ENCODE assay signal across 17 cellular contexts in genomic region chr11:7889985-7890384, GRCh38. TPM values are rescaled to one million over a fixed set of nuclear protein-coding genes. Genes with fewer than 3 reads are reported as not detected.
A peak's percentile ranks its signal among the peaks of the same experiment; 100 is the strongest.
DNase-seq lines count a peak whose midpoint lies in the region; ATAC-seq, FAIRE-seq and TF ChIP-seq lines count a peak whose summit lies in the region.
"Had no signal": no experiment of that assay in that cellular context is flagged by ENCODE, and none has a peak within 500 bp of the region (broad histone marks: within the 10 kb centered on the region; RNA-seq: fewer than 3 reads in every experiment).

No MANE protein-coding gene starts in this region.

- H3K36me3 Mint-ChIP-seq in endothelial cell (ENCODE audit: low read depth, unreplicated experiment): no peaks in the 10 kb centered on the region
- no peaks in the 10 kb centered on the region for H3K36me3 Mint-ChIP-seq in activated T-helper 2 cell treated with anti-CD3 and anti-CD28 coated beads, Interferon-gamma antibody, Interleukin-2, Interleukin-4, amounts not matched to agents 10 μg/mL and 5 μg/mL and 100 μg/mL, durations not matched to agents 14 hours and 24 hours and 36 hours (ENCODE audit: low read depth)
- H3K36me3 Mint-ChIP-seq: natural killer cell had no signal

- no peak for FAIRE-seq in RCC 7860 (lab: Jason Lieb, UNC)

- TF ChIP-seq CTCF in AG10803 (conservative IDR thresholded peaks at IDR 0.05; ENCODE audit: low read length) (no peak), endothelial cell (IDR thresholded peaks at IDR 0.05; ENCODE audit: unreplicated experiment) (no peak)

- H3K4me1 Mint-ChIP-seq in endothelial cell (ENCODE audit: unreplicated experiment): peaks cover 24% of the 10 kb centered on the region
- H3K4me1 Mint-ChIP-seq in activated T-helper 2 cell treated with anti-CD3 and anti-CD28 coated beads, Interferon-gamma antibody, Interleukin-2, Interleukin-4, amounts not matched to agents 10 μg/mL and 5 μg/mL and 100 μg/mL, durations not matched to agents 14 hours and 24 hours and 36 hours (ENCODE audit: low read depth): peaks cover 4% of the 10 kb centered on the region
- H3K4me1 Mint-ChIP-seq: activated T-helper 17 cell treated with anti-CD3 and anti-CD28 coated beads, Interleukin-2, amount 50 U/mL, for 72 hours; natural killer cell had no signal

- no peaks in the 10 kb centered on the region for H3K27me3 Mint-ChIP-seq in endothelial cell (ENCODE audit: unreplicated experiment)
- peaks cover 7% of the 10 kb centered on the region for H3K27me3 Mint-ChIP-seq in activated T-helper 2 cell treated with anti-CD3 and anti-CD28 coated beads, Interferon-gamma antibody, Interleukin-2, Interleukin-4, amounts not matched to agents 10 μg/mL and 5 μg/mL and 100 μg/mL, durations not matched to agents 14 hours and 24 hours and 36 hours (ENCODE audit: low read depth)

- no peak overlapping the region for H3K4me3 Mint-ChIP-seq in endothelial cell (ENCODE audit: unreplicated experiment)
- H3K4me3 Mint-ChIP-seq in activated T-helper 2 cell treated with anti-CD3 and anti-CD28 coated beads, Interferon-gamma antibody, Interleukin-2, Interleukin-4, amounts not matched to agents 10 μg/mL and 5 μg/mL and 100 μg/mL, durations not matched to agents 14 hours and 24 hours and 36 hours (ENCODE audit: low read depth): no peak overlapping the region
- H3K4me3 Mint-ChIP-seq: activated CD4-positive, alpha-beta T cell treated with anti-CD3 and anti-CD28 coated beads, Interleukin-2, amount 10 ng/mL, durations not matched to agents 24 days and 14 days; activated T-helper 17 cell treated with anti-CD3 and anti-CD28 coated beads, Interleukin-2, amount 50 U/mL, for 72 hours; natural killer cell had no signal

- no peaks in the 10 kb centered on the region for H3K9me3 Mint-ChIP-seq in endothelial cell (ENCODE audit: unreplicated experiment)
- no peaks in the 10 kb centered on the region for H3K9me3 Mint-ChIP-seq in activated T-helper 2 cell treated with anti-CD3 and anti-CD28 coated beads, Interferon-gamma antibody, Interleukin-2, Interleukin-4, amounts not matched to agents 10 μg/mL and 5 μg/mL and 100 μg/mL, durations not matched to agents 14 hours and 24 hours and 36 hours
- H3K9me3 Mint-ChIP-seq: activated CD4-positive, alpha-beta T cell treated with anti-CD3 and anti-CD28 coated beads, Interleukin-2, amount 10 ng/mL, durations not matched to agents 24 days and 14 days; activated T-helper 17 cell treated with anti-CD3 and anti-CD28 coated beads, Interleukin-2, amount 50 U/mL, for 72 hours; natural killer cell had no signal

- H3K27ac Mint-ChIP-seq in endothelial cell (ENCODE audit: unreplicated experiment): peak overlapping the region; percentile 93
- no peak overlapping the region for H3K27ac Mint-ChIP-seq in activated T-helper 2 cell treated with anti-CD3 and anti-CD28 coated beads, Interferon-gamma antibody, Interleukin-2, Interleukin-4, amounts not matched to agents 10 μg/mL and 5 μg/mL and 100 μg/mL, durations not matched to agents 14 hours and 24 hours and 36 hours
- H3K27ac Mint-ChIP-seq: activated CD4-positive, alpha-beta T cell treated with anti-CD3 and anti-CD28 coated beads, Interleukin-2, amount 10 ng/mL, durations not matched to agents 24 days and 14 days; activated T-helper 17 cell treated with anti-CD3 and anti-CD28 coated beads, Interleukin-2, amount 50 U/mL, for 72 hours; natural killer cell had no signal

- intact Hi-C loops in activated T-helper 2 cell treated with anti-CD3 and anti-CD28 coated beads, Interferon-gamma antibody, Interleukin-2, Interleukin-4, amounts not matched to agents 10 μg/mL and 5 μg/mL and 100 μg/mL, durations not matched to agents 14 hours and 24 hours and 36 hours (cut with micrococcal nuclease): no loop called here

- ATAC-seq in HG03432 (IDR thresholded peaks at IDR 0.05; ENCODE audit: unreplicated experiment) (peak; percentile 54), HG03139 (IDR thresholded peaks at IDR 0.05; ENCODE audit: unreplicated experiment) (no peak)
- ATAC-seq: activated T-helper 17 cell treated with anti-CD3 and anti-CD28 coated beads, Interleukin-2, amount 50 U/mL, for 72 hours; left cardiac atrium; natural killer cell had no signal

- H3K4me3 ChIP-seq in AG10803 (ENCODE audit: low read length): peak overlapping the region; percentile 20

- no peak for DNase-seq in AG10803 (ENCODE audit: low read depth)
- DNase-seq in GM19238 (ENCODE audit: insufficient read length, low spot score): peak; percentile 3
- DNase-seq in endothelial cell (ENCODE audit: low spot score): no peak
- no peak for DNase-seq in stimulated activated CD4-positive, alpha-beta T cell treated with anti-CD3 and anti-CD28 coated beads, Interleukin-15, amount 100 ng/mL, for 24 hours
- no peak for DNase-seq in activated T-helper 2 cell treated with anti-CD3 and anti-CD28 coated beads, Interferon-gamma antibody, Interleukin-2, Interleukin-4, amounts not matched to agents 10 μg/mL and 5 μg/mL and 100 μg/mL, durations not matched to agents 14 hours and 24 hours and 36 hours (ENCODE audit: low spot score)
- DNase-seq in RCC 7860 (ENCODE audit: low spot score): no peak
- DNase-seq: activated CD4-positive, alpha-beta T cell treated with anti-CD3 and anti-CD28 coated beads, Interleukin-2, amount 10 ng/mL, durations not matched to agents 24 days and 14 days; brain microvascular endothelial cell; left cardiac atrium; natural killer cell; NCI-H2081; SW 1271 had no signal

RNA-seq across cellular contexts. Expression of gene OR10A6, which starts 41.1 kb away (rescaled TPM):
- not detected for total RNA-seq in endothelial cell (ENCODE audit: unreplicated experiment)
- not detected in 2 replicates for total RNA-seq in activated T-helper 2 cell treated with anti-CD3 and anti-CD28 coated beads, Interferon-gamma antibody, Interleukin-2, Interleukin-4, amounts not matched to agents 10 μg/mL and 5 μg/mL and 100 μg/mL, durations not matched to agents 14 hours and 24 hours and 36 hours
- total RNA-seq: activated CD4-positive, alpha-beta T cell treated with anti-CD3 and anti-CD28 coated beads, Interleukin-2, amount 10 ng/mL, durations not matched to agents 24 days and 14 days; activated T-helper 17 cell treated with anti-CD3 and anti-CD28 coated beads, Interleukin-2, amount 50 U/mL, for 72 hours; glomerular endothelial cell; left cardiac atrium; natural killer cell; ureter had no signal

RNA-seq across cellular contexts. Expression of gene OR10A3, which starts 51.5 kb away (rescaled TPM):
- not detected for total RNA-seq in endothelial cell (ENCODE audit: unreplicated experiment)
- not detected in 2 replicates for total RNA-seq in activated T-helper 2 cell treated with anti-CD3 and anti-CD28 coated beads, Interferon-gamma antibody, Interleukin-2, Interleukin-4, amounts not matched to agents 10 μg/mL and 5 μg/mL and 100 μg/mL, durations not matched to agents 14 hours and 24 hours and 36 hours
- total RNA-seq: activated CD4-positive, alpha-beta T cell treated with anti-CD3 and anti-CD28 coated beads, Interleukin-2, amount 10 ng/mL, durations not matched to agents 24 days and 14 days; activated T-helper 17 cell treated with anti-CD3 and anti-CD28 coated beads, Interleukin-2, amount 50 U/mL, for 72 hours; glomerular endothelial cell; left cardiac atrium; natural killer cell; ureter had no signal

RNA-seq across cellular contexts. Expression of gene OR5P3, which starts 59.3 kb away (rescaled TPM):
- not detected for total RNA-seq in endothelial cell (ENCODE audit: unreplicated experiment)
- total RNA-seq in activated T-helper 2 cell treated with anti-CD3 and anti-CD28 coated beads, Interferon-gamma antibody, Interleukin-2, Interleukin-4, amounts not matched to agents 10 μg/mL and 5 μg/mL and 100 μg/mL, durations not matched to agents 14 hours and 24 hours and 36 hours: not detected in 2 replicates
- total RNA-seq: activated CD4-positive, alpha-beta T cell treated with anti-CD3 and anti-CD28 coated beads, Interleukin-2, amount 10 ng/mL, durations not matched to agents 24 days and 14 days; activated T-helper 17 cell treated with anti-CD3 and anti-CD28 coated beads, Interleukin-2, amount 50 U/mL, for 72 hours; glomerular endothelial cell; left cardiac atrium; natural killer cell had no signal
